Comparison of ENCODE assay signal across 11 cellular contexts in the genomic region with DNA sequence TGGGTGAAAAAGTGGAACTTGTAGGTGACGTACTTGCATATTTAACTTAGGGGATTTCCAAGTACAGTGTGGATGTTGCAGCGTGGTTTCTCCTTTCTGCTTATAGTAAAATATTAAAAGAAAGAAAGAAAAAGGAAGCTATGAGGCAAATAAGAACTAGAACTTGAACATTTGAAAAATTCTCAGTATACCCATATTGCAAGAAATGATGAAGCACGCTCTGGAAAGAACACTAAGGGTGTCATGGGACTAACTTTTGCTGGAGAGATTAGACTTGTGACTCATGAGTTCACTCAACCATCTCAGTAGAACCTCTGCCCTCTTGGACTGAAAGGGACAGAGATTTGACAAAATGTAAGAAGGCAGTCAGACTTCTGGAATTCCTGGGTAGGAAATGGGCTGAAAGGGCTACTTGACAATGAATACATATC.
DNase-seq lines count a peak whose midpoint lies in the region; ATAC-seq and TF ChIP-seq lines count a peak whose summit lies in the region.
"Had no signal": no experiment of that assay in that cellular context is flagged by ENCODE, and none has a peak within 500 bp of the region (broad histone marks: within the 10 kb centered on the region; RNA-seq: fewer than 3 reads in every experiment).

No MANE protein-coding gene starts in this region.

- peak; percentile 5 for DNase-seq in HS-27A (ENCODE audit: low read depth)
- peak; percentile 68 for DNase-seq in kidney glomerular epithelial cell (lab: John Stamatoyannopoulos, UW)
- DNase-seq in NCI-H1417 (lab: John Stamatoyannopoulos, UW): no peak
- DNase-seq in RWPE1 (ENCODE audit: low spot score): no peak
- no peak for DNase-seq in activated effector memory CD4-positive, alpha-beta T cell treated with Interleukin-2 at 50 U/mL for 16 hours
- no peak for DNase-seq in HUDEP-2 (lab: John Stamatoyannopoulos, UW; ENCODE audit: unreplicated experiment in 76 of 76)
- DNase-seq: activated naive CD8-positive, alpha-beta T cell treated with anti-CD3 and anti-CD28 coated beads, Interleukin-2, amount 10 ng/mL, durations not matched to agents 7 days and 5 days; immature natural killer cell; NCI-H1092 had no signal

- CTCF ChIA-PET in RWPE1 (lab: Yijun Ruan, JAX): interaction anchor here (0.7 kb wide), 1 partner anchor 112 kb away, joined by 3 read pairs; no protein-coding TSS in a partner anchor

- POLR2A ChIA-PET in RWPE1 (lab: Yijun Ruan, JAX; ENCODE audit: low non-redundant PET): no interaction called here

- H3K27ac ChIP-seq in RWPE1: no peak overlapping the region

- peak; percentile 93 for ATAC-seq in GM18868 (IDR thresholded peaks at IDR 0.05; ENCODE audit: unreplicated experiment)
- peak; percentile 79 for ATAC-seq in HG02623 (IDR thresholded peaks at IDR 0.05; ENCODE audit: unreplicated experiment)

- TF ChIP-seq CTCF in RWPE1 (conservative IDR thresholded peaks at IDR 0.05; ENCODE audit: low read depth): no peak

Comparison
In these comparisons a context has a peak if more than half of its experiments do, and no peak if none do; other contexts are left out.
1. DNase-seq: peak in HS-27A (single experiment) and kidney glomerular epithelial cell (single experiment); none in NCI-H1417 (0 of 3), RWPE1 (single experiment), activated effector memory CD4-positive, alpha-beta T cell treated with Interleukin-2 at 50 U/mL for 16 hours (single experiment) and HUDEP-2 (0 of 76).